ENCODE assay signal across 13 cellular contexts in the genomic region with DNA sequence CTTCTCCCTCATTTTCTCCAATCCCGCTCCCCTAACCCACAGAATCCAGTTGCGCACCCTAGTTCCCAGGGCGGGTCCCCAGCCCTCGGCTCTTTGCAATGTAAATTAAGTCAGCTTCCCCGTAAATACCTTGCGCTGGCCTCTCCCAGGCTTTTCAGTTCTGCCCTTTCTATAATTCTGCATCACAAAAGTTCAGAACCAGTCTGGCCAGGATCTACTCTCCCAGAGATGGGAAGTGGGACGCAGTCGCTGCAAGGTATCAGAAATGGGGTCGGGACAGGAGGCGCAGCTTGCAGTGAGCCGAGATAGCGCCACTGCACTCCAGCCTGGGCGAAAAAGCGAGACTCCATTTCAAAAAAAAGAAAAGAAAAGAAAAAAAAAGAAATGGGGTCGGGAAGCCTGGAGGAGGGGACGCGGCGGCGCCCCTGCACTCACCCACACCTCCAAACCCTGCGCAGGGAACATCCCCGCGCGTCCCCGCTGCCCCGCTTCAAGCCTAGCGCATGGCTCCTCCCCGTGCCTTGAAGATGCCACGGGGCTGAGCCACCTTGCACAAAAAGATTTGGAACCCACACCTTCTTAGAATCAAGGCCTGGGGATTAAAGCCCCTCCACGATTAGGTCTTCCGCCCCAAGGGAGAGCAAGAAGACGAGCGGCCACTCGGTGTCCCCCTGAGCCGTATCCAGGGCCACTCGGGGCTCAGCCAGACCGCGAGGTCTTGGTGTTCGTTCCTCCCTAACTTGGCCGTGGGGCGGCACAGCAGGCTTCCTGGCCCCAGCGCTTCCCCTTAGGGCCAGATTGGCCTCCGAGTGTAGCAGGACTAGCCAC. TPM values are rescaled to one million over a fixed set of nuclear protein-coding genes. Genes with fewer than 3 reads are reported as not detected.
A peak's percentile ranks its signal among the peaks of the same experiment; 100 is the strongest.
DNase-seq lines count a peak whose midpoint lies in the region; ATAC-seq, FAIRE-seq and TF ChIP-seq lines count a peak whose summit lies in the region.
"Had no signal": no experiment of that assay in that cellular context is flagged by ENCODE, and none has a peak within 500 bp of the region (broad histone marks: within the 10 kb centered on the region; RNA-seq: fewer than 3 reads in every experiment).

No MANE protein-coding gene starts in this region.

- POLR2A ChIA-PET in GM12878 (lab: Charles Lee), result no interaction called here

- H3K4ac ChIP-seq in mesendoderm (ENCODE audit: low read depth, low read length), result no peak overlapping the region

- H3K18ac ChIP-seq in mesendoderm (ENCODE audit: low read length), result peak overlapping the region; percentile 77

- peak overlapping the region; percentile 81 for H3K56ac ChIP-seq in mesendoderm (ENCODE audit: low read length)

- peak; percentile 59 for ATAC-seq in GM12878

- H3K23ac ChIP-seq in mesendoderm (ENCODE audit: low read length), result no peak overlapping the region

- DNase-seq in stimulated activated CD4-positive, alpha-beta T cell treated with anti-CD3 and anti-CD28 coated beads, Interleukin-15, amount 100 ng/mL, for 24 hours, result peak; percentile 35
- DNase-seq in stimulated activated CD4-positive, alpha-beta T cell treated with anti-CD3 and anti-CD28 coated beads, Interleukin-4, amount 100 ng/mL, for 24 hours, result no peak
- DNase-seq in GM12878 (ENCODE audit: low read depth, low spot score) (no peak), mesendoderm (peak; percentile 52), NCI-H345 treated with DMSO at 0.1 percent for 48 hours (lab: John Stamatoyannopoulos, UW; ENCODE audit: unreplicated experiment) (no peak), NCI-H748 treated with DMSO at 0.1 percent for 48 hours (lab: John Stamatoyannopoulos, UW) (no peak), NK-92 (lab: John Stamatoyannopoulos, UW; ENCODE audit: unreplicated experiment) (no peak), OCI-M2 (lab: John Stamatoyannopoulos, UW; ENCODE audit: unreplicated experiment) (no peak)
- DNase-seq: C1 segment of cervical spinal cord, NCI-H526 had no signal

- WGBS in GM12878 (ENCODE audit: insufficient coverage, insufficient replicate concordance, low lambda C conversion rate, missing lambda C conversion rate), result 10% methylated on average over 40 of the region's 42 CpGs
- no CpG with 5 or more reads among the region's 42 CpGs for WGBS in mesendoderm (ENCODE audit: extremely low coverage, insufficient coverage, low lambda C conversion rate)

- TF ChIP-seq CTCF in GM12878 (IDR thresholded peaks at IDR 0.05 in 2 of 3, conservative IDR thresholded peaks at IDR 0.05 in 1 of 3; ENCODE audit: control insufficient read depth in 2 of 3, extremely low read depth in 1 of 3, insufficient read depth in 1 of 3, low read depth in 3 of 3, low read length in 3 of 3), result no peak

- RAD21 ChIA-PET in GM12878 (lab: Charles Lee; ENCODE audit: unreplicated experiment), result no interaction called here

- no peaks in the 10 kb centered on the region; the same call in 2 of the 3 replicates for H3K9me3 ChIP-seq in GM12878 (replicated peaks; ENCODE audit: control insufficient read depth, insufficient read depth, low read length)

- no peak overlapping the region for H2BK15ac ChIP-seq in mesendoderm (replicated peaks; ENCODE audit: low read depth)

- H4K8ac ChIP-seq in mesendoderm (ENCODE audit: low read depth, low read length), result no peak overlapping the region

- H3K79me2 ChIP-seq in GM12878 (ENCODE audit: control insufficient read depth, insufficient read depth, low read length) (no peaks in the 10 kb centered on the region), mesendoderm (ENCODE audit: control insufficient read depth, insufficient read depth, low read length) (no peaks in the 10 kb centered on the region)

- H2AK5ac ChIP-seq in mesendoderm (ENCODE audit: low read length), result no peak overlapping the region

- no peak overlapping the region for H2BK5ac ChIP-seq in mesendoderm (ENCODE audit: low read length)

- peak overlapping the region; percentile 36; the same call in 1 of the 2 replicates for H3K4me2 ChIP-seq in GM12878 (ENCODE audit: control insufficient read depth, insufficient read depth)
- H3K4me2 ChIP-seq in mesendoderm (ENCODE audit: low read length), result peak overlapping the region; percentile 90

- H3K4me1 ChIP-seq in GM12878 (ENCODE audit: control insufficient read depth, insufficient read depth, low read length) (no peaks in the 10 kb centered on the region), mesendoderm (ENCODE audit: control insufficient read depth, low read depth, low read length) (no peaks in the 10 kb centered on the region)

- H3K27me3 ChIP-seq in GM12878 (replicated peaks in 1 of 2; ENCODE audit: control insufficient read depth in 2 of 2, insufficient read depth in 2 of 2, low read length in 1 of 2) (no peaks in the 10 kb centered on the region; a peak in 2 of 4 replicates), mesendoderm (ENCODE audit: insufficient read depth, low read length, poor library complexity) (no peaks in the 10 kb centered on the region)

- CTCF ChIA-PET in GM12878 (lab: Yijun Ruan, JAX), result no interaction called here

- BruUV-seq in GM12878 (replicated peaks; lab: Mats Ljungman, UMichigan), result no TSS peak

- no peaks in the 10 kb centered on the region for H3K79me1 ChIP-seq in mesendoderm (ENCODE audit: low read length)

- SMC1A ChIA-PET in GM12878 (lab: Charles Lee; ENCODE audit: uncharacterized antibody, unreplicated experiment), result no interaction called here

- no peak for TF ChIP-seq EP300 in GM12878 (IDR thresholded peaks at IDR 0.05; ENCODE audit: borderline replicate concordance in 1 of 2, control insufficient read depth in 1 of 2, low read depth in 2 of 2, low read length in 2 of 2)

- intact Hi-C loops in GM12878 (cut with micrococcal nuclease; ENCODE audit: unreplicated experiment), result no loop called here

- no peak overlapping the region for H4K5ac ChIP-seq in mesendoderm (ENCODE audit: low read length)

- TF ChIP-seq RAD21 in GM12878 (IDR thresholded peaks at IDR 0.05; ENCODE audit: insufficient read depth, low read depth, low read length), result no peak

- H3K4me3 ChIP-seq in GM12878, result 0 out of 2 replicates have a peak overlapping the region, but pooled peaks have one; percentile 3
- peak overlapping the region; percentile 32 for H3K4me3 ChIP-seq in mesendoderm (ENCODE audit: low read length)

- no peak overlapping the region for H3K27ac ChIP-seq in GM12878 (ENCODE audit: control insufficient read depth, insufficient read depth)
- peak overlapping the region; percentile 5 for H3K27ac ChIP-seq in mesendoderm (ENCODE audit: low read depth, low read length)

- no peak overlapping the region for H2AFZ ChIP-seq in GM12878 (ENCODE audit: control insufficient read depth, low read depth, low read length)

- H2BK120ac ChIP-seq in mesendoderm (ENCODE audit: low read depth, low read length), result no peak overlapping the region

- H3K36me3 ChIP-seq in GM12878 (ENCODE audit: control insufficient read depth in 2 of 2, insufficient read depth in 2 of 2, low read length in 1 of 2) (no peaks in the 10 kb centered on the region), mesendoderm (ENCODE audit: control insufficient read depth, insufficient read depth, low read length) (no peaks in the 10 kb centered on the region)

- H3K9ac ChIP-seq in GM12878 (ENCODE audit: control insufficient read depth, insufficient read depth, low read length), result no peak overlapping the region
- H3K9ac ChIP-seq in mesendoderm (ENCODE audit: low read length), result peak overlapping the region; percentile 62

- no peak for FAIRE-seq in GM12878 (lab: Jason Lieb, UNC)

- in situ Hi-C loops in GM12878 (cut with MboI), result no loop called here

- no peak for TF ChIP-seq POLR2A in GM12878 (IDR thresholded peaks at IDR 0.05; ENCODE audit: low read depth, low read length)

- H4K20me1 ChIP-seq in GM12878 (ENCODE audit: control insufficient read depth, insufficient read depth), result no peaks in the 10 kb centered on the region

RNA-seq across cellular contexts. Expression of gene ITLN2, which starts 27.2 kb away (rescaled TPM):
- total RNA-seq in GM12878 (2013; cell fraction: nucleolus; rRNA removed), result not detected in 2 replicates
- total RNA-seq in GM12878 (2014; rRNA removed) (not detected in 2 replicates), GM12878 (2014; rRNA removed; fragmentation: Illumina TruSeq; extraction: Trizol) (not detected in 2 replicates), GM12878 (2021) (not detected in 2 replicates)
- polyA plus RNA-seq in GM12878 (2011; ENCODE audit: low read depth), result not detected
- polyA plus RNA-seq in GM12878 (2011; rRNA removed) (0.07 TPM in 1 of 2 replicates, not detected in the other), GM12878 (2014; fragmentation: Illumina TruSeq; extraction: Trizol) (not detected in 2 replicates), GM12878 (2014; fragmentation: Nextera tagmentation; extraction: Ambion mirVana) (not detected), GM12878 (2014; rRNA removed) (not detected in 2 replicates), GM12878 (2016; fragmentation: Nextera tagmentation; extraction: Ambion mirVana) (not detected)
- polyA plus RNA-seq in GM12878 (2011; cell fraction: cytosol; rRNA removed), result 0.10 TPM in 1 of 2 replicates, not detected in the other
- polyA plus RNA-seq in GM12878 (2011; cell fraction: nucleus; rRNA removed), result 0.12 and 0.18 TPM in 2 replicates
- polyA plus RNA-seq in GM12878 (2012), result not detected in 2 replicates
- not detected in 2 replicates for polyA minus RNA-seq in GM12878 (2011; rRNA and poly(A)+ RNA removed)
- polyA minus RNA-seq in GM12878 (2011; cell fraction: cytosol; rRNA and poly(A)+ RNA removed), result not detected in 2 replicates
- not detected in 2 replicates for polyA minus RNA-seq in GM12878 (2011; cell fraction: nucleus; rRNA and poly(A)+ RNA removed)
- 2.1 TPM for polyA plus RNA-seq in mesendoderm (2013, experiment 1 of 2)
- 2.5 TPM for polyA plus RNA-seq in mesendoderm (2013, experiment 2 of 2)
- total RNA-seq: epithelial cell of proximal tubule, pulmonary artery endothelial cell, temporal lobe had no signal

RNA-seq across cellular contexts. Expression of gene F11R, which starts 39.2 kb away (rescaled TPM):
- 90.7 and 115 TPM in 2 replicates for total RNA-seq in GM12878 (2013; cell fraction: nucleolus; rRNA removed)
- total RNA-seq in GM12878 (2014; rRNA removed) (23.7 and 33.2 TPM in 2 replicates), GM12878 (2014; rRNA removed; fragmentation: Illumina TruSeq; extraction: Trizol) (29.5 and 31.9 TPM in 2 replicates), GM12878 (2021) (29.8 and 33.2 TPM in 2 replicates)
- 18.2 TPM for polyA plus RNA-seq in GM12878 (2011; ENCODE audit: low read depth)
- polyA plus RNA-seq in GM12878 (2011; rRNA removed) (51.8 and 80.9 TPM in 2 replicates), GM12878 (2014; fragmentation: Illumina TruSeq; extraction: Trizol) (54.5 and 71.7 TPM in 2 replicates), GM12878 (2014; fragmentation: Nextera tagmentation; extraction: Ambion mirVana) (10 to 100 TPM; 15.3 TPM), GM12878 (2014; rRNA removed) (21.0 and 23.4 TPM in 2 replicates), GM12878 (2016; fragmentation: Nextera tagmentation; extraction: Ambion mirVana) (10 to 100 TPM; 21.3 to 24.9 TPM)
- polyA plus RNA-seq in GM12878 (2011; cell fraction: cytosol; rRNA removed), result 63.3 and 86.3 TPM in 2 replicates
- 29.5 and 52.8 TPM in 2 replicates for polyA plus RNA-seq in GM12878 (2011; cell fraction: nucleus; rRNA removed)
- 27.6 and 42.8 TPM in 2 replicates for polyA plus RNA-seq in GM12878 (2012)
- polyA minus RNA-seq in GM12878 (2011; rRNA and poly(A)+ RNA removed), result 82.5 and 112 TPM in 2 replicates
- 13.3 and 16.4 TPM in 2 replicates for polyA minus RNA-seq in GM12878 (2011; cell fraction: cytosol; rRNA and poly(A)+ RNA removed)
- polyA minus RNA-seq in GM12878 (2011; cell fraction: nucleus; rRNA and poly(A)+ RNA removed), result 10.6 and 12.9 TPM in 2 replicates
- polyA plus RNA-seq in mesendoderm (2013, experiment 1 of 2), result 63.1 TPM
- polyA plus RNA-seq in mesendoderm (2013, experiment 2 of 2), result 57.9 TPM

RNA-seq across cellular contexts. Expression of gene TSTD1, which starts 57.0 kb away (rescaled TPM):
- 26.3 and 40.4 TPM in 2 replicates for total RNA-seq in GM12878 (2013; cell fraction: nucleolus; rRNA removed)
- total RNA-seq in GM12878 (2014; rRNA removed) (72.2 and 72.7 TPM in 2 replicates), GM12878 (2014; rRNA removed; fragmentation: Illumina TruSeq; extraction: Trizol) (37.6 and 38.4 TPM in 2 replicates), GM12878 (2021) (43.2 and 49.0 TPM in 2 replicates)
- 21.8 TPM for polyA plus RNA-seq in GM12878 (2011; ENCODE audit: low read depth)
- polyA plus RNA-seq in GM12878 (2011; rRNA removed) (65.8 and 82.6 TPM in 2 replicates), GM12878 (2014; fragmentation: Illumina TruSeq; extraction: Trizol) (14.5 and 33.3 TPM in 2 replicates), GM12878 (2014; fragmentation: Nextera tagmentation; extraction: Ambion mirVana) (100 to 1,000 TPM; 102 to 145 TPM), GM12878 (2014; rRNA removed) (96.1 and 99.1 TPM in 2 replicates), GM12878 (2016; fragmentation: Nextera tagmentation; extraction: Ambion mirVana) (100 to 1,000 TPM; 100 to 118 TPM)
- polyA plus RNA-seq in GM12878 (2011; cell fraction: cytosol; rRNA removed), result 125 and 132 TPM in 2 replicates
- polyA plus RNA-seq in GM12878 (2011; cell fraction: nucleus; rRNA removed), result 76.3 and 99.1 TPM in 2 replicates
- polyA plus RNA-seq in GM12878 (2012), result 64.2 and 75.4 TPM in 2 replicates
- polyA minus RNA-seq in GM12878 (2011; rRNA and poly(A)+ RNA removed), result 6.6 and 20.1 TPM in 2 replicates
- 6.7 and 9.0 TPM in 2 replicates for polyA minus RNA-seq in GM12878 (2011; cell fraction: cytosol; rRNA and poly(A)+ RNA removed)
- 13.1 and 18.8 TPM in 2 replicates for polyA minus RNA-seq in GM12878 (2011; cell fraction: nucleus; rRNA and poly(A)+ RNA removed)
- polyA plus RNA-seq in mesendoderm (2013, experiment 1 of 2), result 58.3 TPM
- 59.3 TPM for polyA plus RNA-seq in mesendoderm (2013, experiment 2 of 2)

Comparison
In these comparisons a context has a peak if more than half of its experiments do, and no peak if none do; other contexts are left out.
1. DNase-seq: peak in stimulated activated CD4-positive, alpha-beta T cell treated with anti-CD3 and anti-CD28 coated beads, Interleukin-15, amount 100 ng/mL, for 24 hours (single experiment) and mesendoderm (single experiment); none in stimulated activated CD4-positive, alpha-beta T cell treated with anti-CD3 and anti-CD28 coated beads, Interleukin-4, amount 100 ng/mL, for 24 hours (single experiment), GM12878 (single experiment), NCI-H345 treated with DMSO at 0.1 percent for 48 hours (single experiment), NCI-H748 treated with DMSO at 0.1 percent for 48 hours (single experiment), NK-92 (single experiment) and OCI-M2 (single experiment).